13 cellular contexts compared by ENCODE assay signal in genomic region chr2:20961858-20962257, GRCh38.
DNase-seq lines count a peak whose midpoint lies in the region; ATAC-seq and TF ChIP-seq lines count a peak whose summit lies in the region.
"Had no signal": no experiment of that assay in that cellular context is flagged by ENCODE, and none has a peak within 500 bp of the region (broad histone marks: within the 10 kb centered on the region; RNA-seq: fewer than 3 reads in every experiment).

No MANE protein-coding gene starts in this region.

- no peak for ATAC-seq in Right ventricle myocardium inferior
- no peak for ATAC-seq in GM19023 (IDR thresholded peaks at IDR 0.05; ENCODE audit: unreplicated experiment)

- TF ChIP-seq EP300 in sigmoid colon (IDR thresholded peaks at IDR 0.05) (no peak), transverse colon (IDR thresholded peaks at IDR 0.05; ENCODE audit: low read depth) (no peak)

- in situ Hi-C loops in transverse colon (cut with MboI; ENCODE audit: low pct_ligation_motif_present in 1 of 4, low pct_unique_long_range_greater_than_20kb in 1 of 4, low sequenced_read_pairs in 3 of 4) = loop anchor here (5.0 to 25.0 kb wide), 3 partner anchors 297 to 575 kb away; partner anchors contain the start of gene GDF7 (in 2 of the 4)

- H3K27ac ChIP-seq in sigmoid colon (peak overlapping the region in 3 of 4 donors; percentile 61 to 72 (median 70)), transverse colon (peak overlapping the region in 3 of 4 donors; percentile 19 to 45 (median 37))
- H3K27ac ChIP-seq: BLaER1 treated with 17β-estradiol and CSF1 and Interleukin-3, amounts not matched to agents 10 nM and 100 nM had no signal

- H3K27me3 ChIP-seq in sigmoid colon (no peaks in the 10 kb centered on the region), transverse colon (peaks cover 8% of the 10 kb centered on the region)
- H3K27me3 ChIP-seq: BLaER1 treated with 17β-estradiol and CSF1 and Interleukin-3, amounts not matched to agents 10 nM and 100 nM had no signal

- peaks cover 0 to 25% (median 18%) of the 10 kb centered on the region in 4 donors for H3K4me1 ChIP-seq in sigmoid colon
- no peaks in the 10 kb centered on the region for H3K4me1 ChIP-seq in transverse colon

- TF ChIP-seq POLR2A in sigmoid colon (IDR thresholded peaks at IDR 0.05) (no peak), transverse colon (IDR thresholded peaks at IDR 0.05) (no peak)

- intact Hi-C loops in sigmoid colon (cut with DNase I) (loop anchor here (2.0 to 5.0 kb wide), 2 partner anchors 139 to 180 kb away; partner anchors contain the start of gene LDAH), transverse colon (cut with DNase I; ENCODE audit: low total_unique reads) (loop anchor here (10.0 kb wide), 1 partner anchor 137 kb away; the partner anchor contains the start of gene LDAH), Right ventricle myocardium inferior (cut with DNase I) (loop anchor here (5.0 kb wide), 2 partner anchors 180 to 280 kb away; no protein-coding TSS in a partner anchor)

- no peak for TF ChIP-seq CTCF in sigmoid colon (IDR thresholded peaks at IDR 0.05)
- TF ChIP-seq CTCF in transverse colon (IDR thresholded peaks at IDR 0.05) = no peak

- DNase-seq in EH (ENCODE audit: low read depth) (peak; percentile 2), epidermal melanocyte (ENCODE audit: insufficient read length, low spot score) (peak; percentile 7), sigmoid colon (peak; percentile 84), transverse colon (no peak), EL (no peak), Right ventricle myocardium inferior (ENCODE audit: missing footprints) (no peak)
- DNase-seq: 8988T; CD4-positive, CD25-positive, alpha-beta regulatory T cell; DMS53; GOT3; H9 had no signal

- 56 to 63% methylated on average over 7 of the region's 7 CpGs for WGBS in sigmoid colon, 2 donors
- WGBS in transverse colon (ENCODE audit: low coverage in 1 of 2), 2 donors = 0 to 52% methylated on average over 1 to 7 of the region's 7 CpGs

- H3K9me3 ChIP-seq in sigmoid colon (no peaks in the 10 kb centered on the region), transverse colon (no peaks in the 10 kb centered on the region)

- H3K4me3 ChIP-seq in sigmoid colon = no peak overlapping the region
- no peak overlapping the region for H3K4me3 ChIP-seq in transverse colon
- H3K4me3 ChIP-seq: BLaER1 treated with 17β-estradiol and CSF1 and Interleukin-3, amounts not matched to agents 10 nM and 100 nM had no signal

- H3K36me3 ChIP-seq in sigmoid colon (no peaks in the 10 kb centered on the region), transverse colon (no peaks in the 10 kb centered on the region)
- H3K36me3 ChIP-seq: BLaER1 treated with 17β-estradiol and CSF1 and Interleukin-3, amounts not matched to agents 10 nM and 100 nM had no signal

Comparison
In these comparisons a context has a peak if more than half of its experiments do, and no peak if none do; other contexts are left out.
1. DNase-seq: peak in EH (single experiment), epidermal melanocyte (single experiment) and sigmoid colon (single experiment); none in transverse colon (single experiment), EL (single experiment) and Right ventricle myocardium inferior (single experiment).